16 cellular contexts compared by ENCODE assay signal in the genomic region with DNA sequence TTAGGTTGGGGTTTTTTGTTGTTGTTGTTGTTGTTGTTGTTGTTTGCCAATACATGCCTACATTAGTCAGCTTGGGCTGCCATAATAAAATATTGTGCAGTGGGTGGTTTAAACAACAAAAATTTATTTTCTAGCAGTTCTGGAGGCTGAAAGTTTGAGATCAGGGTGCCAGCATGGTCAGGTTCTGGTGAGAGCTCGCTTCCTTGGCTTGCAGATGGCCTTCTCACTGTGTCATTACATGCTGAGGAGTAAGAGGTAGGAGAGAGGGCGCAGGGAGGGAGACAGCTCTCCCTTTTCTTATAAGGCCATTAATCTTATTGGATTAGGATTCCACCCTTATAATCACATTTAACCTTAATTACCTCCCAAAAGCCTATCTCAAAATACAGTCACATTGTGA. TPM values are rescaled to one million over a fixed set of nuclear protein-coding genes. Genes with fewer than 3 reads are reported as not detected.
DNase-seq lines count a peak whose midpoint lies in the region; TF ChIP-seq lines count a peak whose summit lies in the region.
"Had no signal": no experiment of that assay in that cellular context is flagged by ENCODE, and none has a peak within 500 bp of the region (broad histone marks: within the 10 kb centered on the region; RNA-seq: fewer than 3 reads in every experiment).

No MANE protein-coding gene starts in this region.

- H3K36me3 ChIP-seq in WERI-Rb-1 (no peaks in the 10 kb centered on the region), trophoblast cell (ENCODE audit: control insufficient read depth in 1 of 2, insufficient read depth in 2 of 2, low read length in 2 of 2) (no peaks in the 10 kb centered on the region)

- H3K9ac ChIP-seq in trophoblast cell (ENCODE audit: low read length), result no peak overlapping the region
- H3K9ac ChIP-seq: GM23248 had no signal

- H4K91ac ChIP-seq in trophoblast cell (ENCODE audit: low read depth, low read length), result no peak overlapping the region

- peak overlapping the region; percentile 41 for H3K4me3 ChIP-seq in WERI-Rb-1 (ENCODE audit: low read depth, low read length)
- no peak overlapping the region for H3K4me3 ChIP-seq in trophoblast cell (ENCODE audit: low read depth, low read length)
- H3K4me3 ChIP-seq: GM23248 had no signal

- H3K18ac ChIP-seq in trophoblast cell (ENCODE audit: low read length), result no peak overlapping the region

- no peak overlapping the region for H3K4me2 ChIP-seq in trophoblast cell (ENCODE audit: low read length)

- no peak overlapping the region for H4K12ac ChIP-seq in trophoblast cell (ENCODE audit: low read depth, low read length)

- H3K14ac ChIP-seq in trophoblast cell (ENCODE audit: low read length), result no peak overlapping the region

- no peak overlapping the region for H2BK12ac ChIP-seq in trophoblast cell (ENCODE audit: low read length)

- no peaks in the 10 kb centered on the region for H3K79me2 ChIP-seq in trophoblast cell (ENCODE audit: control insufficient read depth, insufficient read depth, low read length, poor library complexity)

- H3K27me3 ChIP-seq in WERI-Rb-1 (ENCODE audit: insufficient read depth, low read depth, severe bottlenecking), result no peaks in the 10 kb centered on the region
- no peaks in the 10 kb centered on the region for H3K27me3 ChIP-seq in trophoblast cell (ENCODE audit: insufficient read depth, low read length)

- H3K27ac ChIP-seq in WERI-Rb-1 (peak overlapping the region; percentile 64), trophoblast cell (ENCODE audit: low read depth, low read length) (no peak overlapping the region)
- H3K27ac ChIP-seq: C4-2B, GM23248 had no signal

- no peaks in the 10 kb centered on the region for H3K79me1 ChIP-seq in trophoblast cell (ENCODE audit: low read length)

- no peak overlapping the region for H3K4ac ChIP-seq in trophoblast cell (ENCODE audit: low read depth, low read length)

- no peak overlapping the region for H2BK120ac ChIP-seq in trophoblast cell (ENCODE audit: insufficient read depth, low read length, poor library complexity)

- H2AFZ ChIP-seq in trophoblast cell (ENCODE audit: insufficient read depth, low read length, poor library complexity), result no peak overlapping the region
- H2AFZ ChIP-seq: GM23248 had no signal

- no peak overlapping the region for H2BK5ac ChIP-seq in trophoblast cell (ENCODE audit: low read depth, low read length, poor library complexity)

- H3K23ac ChIP-seq in trophoblast cell (ENCODE audit: low read length), result no peak overlapping the region

- no peaks in the 10 kb centered on the region for H3K4me1 ChIP-seq in trophoblast cell (ENCODE audit: control insufficient read depth in 1 of 2, insufficient read depth in 2 of 2, low read length in 2 of 2)
- H3K4me1 ChIP-seq: Caco-2 had no signal

- H3K9me3 ChIP-seq in WERI-Rb-1 (ENCODE audit: severe bottlenecking) (peaks cover 3% of the 10 kb centered on the region), trophoblast cell (ENCODE audit: insufficient read depth, low read depth, low read length) (no peaks in the 10 kb centered on the region)
- H3K9me3 ChIP-seq: Caco-2 had no signal

- whole genome bisulfite sequencing in trophoblast cell (ENCODE audit: extremely low coverage, insufficient coverage, insufficient read length), result no CpG with 5 or more reads among the region's 2 CpGs

- H2AK5ac ChIP-seq in trophoblast cell (ENCODE audit: low read length), result no peak overlapping the region

- DNase-seq in D341Med (ENCODE audit: low spot score) (peak; percentile 45), NCI-H82 (lab: John Stamatoyannopoulos, UW) (peak; percentile 98), WERI-Rb-1 (peak; percentile 81), trophoblast cell (peak; percentile 59 to 64), kidney tubule cell (ENCODE audit: low spot score) (no peak), hippocampal formation (lab: John Stamatoyannopoulos, UW) (no peak), 8988T (no peak)
- DNase-seq: Caco-2; CD4-positive, CD25-positive, alpha-beta regulatory T cell; CD8-positive, alpha-beta T cell; DMS53; DND-41; GM23248; H7; HCEC 1CT had no signal

- no peak overlapping the region for H4K8ac ChIP-seq in trophoblast cell (ENCODE audit: low read depth, low read length)

- no peak for TF ChIP-seq CTCF in WERI-Rb-1 (IDR thresholded peaks at IDR 0.05; ENCODE audit: low read depth, low read length)

RNA-seq across cellular contexts. Expression of gene DIRAS3, which starts 52.7 kb away (rescaled TPM):
- polyA plus RNA-seq in trophoblast cell (2013), result 0.75 and 0.81 TPM in 2 replicates

Comparison
In these comparisons a context has a peak if more than half of its experiments do, and no peak if none do; other contexts are left out.
1. DNase-seq: peak in D341Med (single experiment), NCI-H82 (single experiment), WERI-Rb-1 (single experiment) and trophoblast cell (2 of 2); none in kidney tubule cell (single experiment), hippocampal formation (0 of 2) and 8988T (single experiment).